Comparison of ENCODE assay signal across 18 cellular contexts in the genomic region with DNA sequence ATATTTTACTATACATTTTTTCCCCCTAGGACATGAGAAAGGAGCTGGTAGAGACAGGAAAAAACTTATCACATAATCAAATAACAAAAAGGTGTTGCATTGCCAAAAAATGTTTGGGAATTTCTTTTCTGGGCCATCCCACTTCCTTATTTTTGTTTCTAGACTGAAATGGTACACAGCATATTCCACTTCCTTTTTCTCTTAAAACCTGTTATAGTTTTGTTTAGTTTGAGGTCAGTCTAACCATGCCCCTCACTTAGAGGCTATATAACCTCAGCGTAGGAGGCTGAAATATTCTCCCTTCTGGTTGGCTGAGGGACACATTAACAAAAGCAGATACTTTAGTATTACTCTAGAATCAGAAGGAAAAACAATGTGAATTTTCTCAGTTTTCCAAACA.
DNase-seq lines count a peak whose midpoint lies in the region; ATAC-seq and TF ChIP-seq lines count a peak whose summit lies in the region.
"Had no signal": no experiment of that assay in that cellular context is flagged by ENCODE, and none has a peak within 500 bp of the region (broad histone marks: within the 10 kb centered on the region; RNA-seq: fewer than 3 reads in every experiment).

No MANE protein-coding gene starts in this region.

- H3K27ac ChIP-seq in vagina = peak overlapping the region; percentile 18
- H3K27ac ChIP-seq: BLaER1, thoracic aorta had no signal

- TF ChIP-seq POLR2A in vagina (IDR thresholded peaks at IDR 0.05) = no peak

- ATAC-seq in GM18907 (IDR thresholded peaks at IDR 0.05; ENCODE audit: unreplicated experiment) = peak; percentile 88
- peak; percentile 52 for ATAC-seq in HG02798 (IDR thresholded peaks at IDR 0.05; ENCODE audit: poor library complexity, unreplicated experiment)
- ATAC-seq: activated naive CD4-positive, alpha-beta T cell treated with anti-CD3 and anti-CD28 coated beads, Interleukin-2, amount 50 U/mL, for 72 hours; naive thymus-derived CD8-positive, alpha-beta T cell; T-cell had no signal

- peaks cover 28% of the 10 kb centered on the region for H3K4me1 ChIP-seq in vagina
- H3K4me1 ChIP-seq: BLaER1 had no signal

- H3K36me3 ChIP-seq in vagina = no peaks in the 10 kb centered on the region
- H3K36me3 ChIP-seq: BLaER1, thoracic aorta had no signal

- H3K9me3 ChIP-seq in vagina = no peaks in the 10 kb centered on the region
- H3K9me3 ChIP-seq: thoracic aorta had no signal

- H3K27me3 ChIP-seq in vagina = no peaks in the 10 kb centered on the region
- H3K27me3 ChIP-seq: BLaER1 had no signal

- peak; percentile 51 for DNase-seq in KBM-7
- DNase-seq in vagina (ENCODE audit: extremely low spot score in 2 of 2) = no peak
- DNase-seq in activated T-cell treated with anti-CD3 and anti-CD28 coated beads for 4 hours = no peak
- DNase-seq in NCI-H1694 treated with DMSO at 0.1 percent for 48 hours (lab: John Stamatoyannopoulos, UW) = no peak
- no peak for DNase-seq in GM03348 (ENCODE audit: low spot score)
- DNase-seq: DMS79; effector CD4-positive, alpha-beta T cell; IMR-90; naive thymus-derived CD8-positive, alpha-beta T cell; NCI-H1417; NCI-H226; retina; T-cell had no signal

- in situ Hi-C loops in KBM-7 (cut with MboI; ENCODE audit: low pct_unique_long_range_greater_than_20kb, low sequenced_read_pairs) = no loop called here

- intact Hi-C loops in vagina (cut with DNase I) = no loop called here

- no peak overlapping the region for H3K4me3 ChIP-seq in vagina
- H3K4me3 ChIP-seq: BLaER1, thoracic aorta had no signal

- no peak for TF ChIP-seq CTCF in vagina (IDR thresholded peaks at IDR 0.05)
